9 cellular contexts compared by ENCODE assay signal in genomic region chr6:15264902-15265761, GRCh38. TPM values are rescaled to one million over a fixed set of nuclear protein-coding genes. Genes with fewer than 3 reads are reported as not detected.
DNase-seq lines count a peak whose midpoint lies in the region; ATAC-seq, FAIRE-seq and TF ChIP-seq lines count a peak whose summit lies in the region.
"Had no signal": no experiment of that assay in that cellular context is flagged by ENCODE, and none has a peak within 500 bp of the region (broad histone marks: within the 10 kb centered on the region; RNA-seq: fewer than 3 reads in every experiment).

No MANE protein-coding gene starts in this region.

- peaks cover 0 to 10% (median 0%) of the 10 kb centered on the region in 11 experiments; a peak in 2 of 22 replicates for H3K9me3 ChIP-seq in BLaER1 treated with 17β-estradiol and CSF1 and Interleukin-3, amounts not matched to agents 10 nM and 100 nM (replicated peaks in 1 of 11)

- peak; percentile 63 for DNase-seq in M059J (ENCODE audit: low read depth)
- DNase-seq in dorsolateral prefrontal cortex = peak in 6 of 10 donors; percentile 24 to 78 (median 62)
- no peak for DNase-seq in naive B cell
- no peak for DNase-seq in mucosa of gallbladder (ENCODE audit: low spot score)
- no peak for DNase-seq in HTR-8/SVneo (ENCODE audit: insufficient read length, low spot score)
- DNase-seq: NCI-H1105 treated with DMSO at 0.1 percent for 48 hours had no signal

- peak in 1 of 2 donors; percentile 27 for ATAC-seq in naive B cell (ENCODE audit: low read depth in 2 of 2)
- no peak for ATAC-seq in GM18867 (IDR thresholded peaks at IDR 0.05; ENCODE audit: unreplicated experiment)
- ATAC-seq in HG02610 (IDR thresholded peaks at IDR 0.05; ENCODE audit: unreplicated experiment) = no peak

- no peaks in the 10 kb centered on the region for H3K27me3 ChIP-seq in BLaER1 treated with 17β-estradiol and CSF1 and Interleukin-3, amounts not matched to agents 10 nM and 100 nM
- no peaks in the 10 kb centered on the region for H3K27me3 ChIP-seq in dorsolateral prefrontal cortex

- peak overlapping the region; percentile 15 to 60 (median 45); a peak in 18 of 20 replicates for H3K4me3 ChIP-seq in BLaER1 treated with 17β-estradiol and CSF1 and Interleukin-3, amounts not matched to agents 10 nM and 100 nM
- peak overlapping the region in 45 of 59 donors; percentile 1 to 57 (median 25) for H3K4me3 ChIP-seq in dorsolateral prefrontal cortex

- peaks cover 84 to 100% (median 93%) of the 10 kb centered on the region in 10 experiments for H3K4me1 ChIP-seq in BLaER1 treated with 17β-estradiol and CSF1 and Interleukin-3, amounts not matched to agents 10 nM and 100 nM

- intact Hi-C loops in dorsolateral prefrontal cortex (cut with DNase I) = loop anchor here in 1 of 2 donors (5.0 kb wide), 1 partner anchor 137 kb away; no protein-coding TSS in a partner anchor

- H3K4me3 Mint-ChIP-seq in naive B cell = peak overlapping the region; percentile 39 to 85 (median 75)

- H3K36me3 Mint-ChIP-seq in naive B cell = no peaks in the 10 kb centered on the region

- H3K36me3 ChIP-seq in BLaER1 treated with 17β-estradiol and CSF1 and Interleukin-3, amounts not matched to agents 10 nM and 100 nM = peaks cover 0 to 15% (median 11%) of the 10 kb centered on the region in 11 experiments; a peak in 10 of 22 replicates

- H3K27ac ChIP-seq in BLaER1 treated with 17β-estradiol and CSF1 and Interleukin-3, amounts not matched to agents 10 nM and 100 nM = peak overlapping the region; percentile 60 to 89 (median 86)
- peak overlapping the region; percentile 53 to 93 (median 85) for H3K27ac ChIP-seq in dorsolateral prefrontal cortex

- peak in 2 of 56 donors; percentile 13 to 19 for TF ChIP-seq CTCF in dorsolateral prefrontal cortex (IDR thresholded peaks at IDR 0.05 in 54 of 56, conservative IDR thresholded peaks at IDR 0.05 in 2 of 56; ENCODE audit: low read depth in 1 of 56, partially characterized antibody in 56 of 56)

- H3K9ac ChIP-seq in BLaER1 treated with 17β-estradiol and CSF1 and Interleukin-3, amounts not matched to agents 10 nM and 100 nM = peak overlapping the region; percentile 59 to 81 (median 75); a peak in 21 of 22 replicates

- peak overlapping the region in 3 of 6 donors; percentile 5 to 79 (median 36) for H3K27ac Mint-ChIP-seq in naive B cell

- H3K4me1 Mint-ChIP-seq in naive B cell = peaks cover 79 to 94% (median 92%) of the 10 kb centered on the region in 3 donors

- peak overlapping the region; percentile 89 to 99 (median 96) for H3K4me2 ChIP-seq in BLaER1 treated with 17β-estradiol and CSF1 and Interleukin-3, amounts not matched to agents 10 nM and 100 nM

- no peaks in the 10 kb centered on the region for H3K27me3 Mint-ChIP-seq in naive B cell

- no peaks in the 10 kb centered on the region for H3K9me3 Mint-ChIP-seq in naive B cell

- H4K20me1 ChIP-seq in BLaER1 treated with 17β-estradiol and CSF1 and Interleukin-3, amounts not matched to agents 10 nM and 100 nM = peaks cover 32 to 100% (median 92%) of the 10 kb centered on the region in 11 experiments; a peak in 19 of 22 replicates

- FAIRE-seq in HTR-8/SVneo (lab: Jason Lieb, UNC) = no peak

RNA-seq across cellular contexts. Expression of gene JARID2, which starts 19.3 kb away (rescaled TPM):
- 9.0 and 17.6 TPM in 2 replicates for total RNA-seq in M059J (2014; rRNA removed; shearing (Covaris generic))
- 10 to 100 TPM; 14.2 to 26.7 (median 20.5) TPM for total RNA-seq in dorsolateral prefrontal cortex
- 10 to 100 TPM in 5 of 6 donors, 1 to 10 TPM in 1; 2.7 to 21.9 (median 16.6) TPM for polyA plus RNA-seq in naive B cell (ENCODE audit: low read depth in 6 of 6)
- total RNA-seq in mucosa of gallbladder = 10.7 TPM

Comparison
In these comparisons a context has a peak if more than half of its experiments do, and no peak if none do; other contexts are left out.
1. DNase-seq: peak in M059J (single experiment) and dorsolateral prefrontal cortex (6 of 10); none in naive B cell (single experiment), mucosa of gallbladder (single experiment) and HTR-8/SVneo (single experiment).